Comparison of ENCODE assay signal across 20 cellular contexts in genomic region chr20:61955668-61956395, GRCh38.
DNase-seq lines count a peak whose midpoint lies in the region; ATAC-seq, FAIRE-seq and TF ChIP-seq lines count a peak whose summit lies in the region.
"Had no signal": no experiment of that assay in that cellular context is flagged by ENCODE, and none has a peak within 500 bp of the region (broad histone marks: within the 10 kb centered on the region; RNA-seq: fewer than 3 reads in every experiment).

No MANE protein-coding gene starts in this region.

- H3K18ac ChIP-seq in IMR-90 (ENCODE audit: low read depth, low read length), result no peak overlapping the region

- H3K27me3 ChIP-seq in cardiac muscle cell (no peaks in the 10 kb centered on the region), IMR-90 (ENCODE audit: control insufficient read depth, insufficient read depth, low read length) (peaks cover 8% of the 10 kb centered on the region), K562 (ENCODE audit: control insufficient read depth in 2 of 2, insufficient read depth in 2 of 2, low read length in 2 of 2) (peaks cover 0 to 12% of the 10 kb centered on the region in 2 experiments; a peak in 2 of 5 replicates)

- H2BK120ac ChIP-seq in IMR-90 (ENCODE audit: low read depth, low read length), result no peak overlapping the region

- no peak overlapping the region for H3K56ac ChIP-seq in IMR-90 (ENCODE audit: extremely low read depth, insufficient read depth, low read length)

- H2BK5ac ChIP-seq in IMR-90 (ENCODE audit: low read depth, low read length, poor library complexity, severe bottlenecking), result no peak overlapping the region

- no peak overlapping the region for H2AK9ac ChIP-seq in IMR-90 (replicated peaks; ENCODE audit: low read depth, low read length, poor library complexity)

- no peaks in the 10 kb centered on the region for H3K9me1 ChIP-seq in IMR-90 (ENCODE audit: insufficient read depth, low read length)
- H3K9me1 ChIP-seq in K562 (ENCODE audit: control insufficient read depth, insufficient read depth, low read length), result no peaks in the 10 kb centered on the region

- DNase-seq in cardiac muscle cell (ENCODE audit: low read depth in 1 of 2, low spot score in 1 of 2) (no peak), cardiac septum (ENCODE audit: low spot score) (no peak), IMR-90 (no peak), K562 (ENCODE audit: extremely low read depth in 1 of 4, low spot score in 3 of 4) (no peak), progenitor cell of endocrine pancreas (ENCODE audit: low spot score, unreplicated experiment) (no peak), NCI-H2171 (lab: John Stamatoyannopoulos, UW) (no peak)
- DNase-seq in activated CD8-positive, alpha-beta memory T cell treated with anti-CD3 and anti-CD28 coated beads, Interleukin-2, amount 50 U/mL, for 4 hours, result no peak
- DNase-seq: C1 segment of cervical spinal cord; CD4-positive, alpha-beta T cell; DMS79; HFFc6 had no signal

- intact Hi-C loops in cardiac septum (cut with DNase I), result no loop called here
- intact Hi-C loops in IMR-90 (cut with micrococcal nuclease), result no loop called here
- intact Hi-C loops in K562 (cut with micrococcal nuclease), result no loop called here

- no peak for TF ChIP-seq EP300 in K562 (IDR thresholded peaks at IDR 0.05; ENCODE audit: low read length)

- H3K79me1 ChIP-seq in IMR-90 (ENCODE audit: low read depth in 1 of 2, low read length in 2 of 2), result no peaks in the 10 kb centered on the region

- H4K8ac ChIP-seq in IMR-90 (ENCODE audit: low read depth in 2 of 2, low read length in 2 of 2), result no peak overlapping the region

- H2BK20ac ChIP-seq in IMR-90 (ENCODE audit: low read depth, low read length), result no peak overlapping the region

- H3K4me3 ChIP-seq in cardiac muscle cell (no peak overlapping the region), IMR-90 (ENCODE audit: insufficient read depth, low read depth, low read length) (no peak overlapping the region), K562 (no peak overlapping the region)
- H3K4me3 ChIP-seq: GM12878, HAP-1 had no signal

- BruUV-seq in IMR-90 (replicated peaks; lab: Mats Ljungman, UMichigan), result no TSS peak
- no TSS peak for BruUV-seq in K562 (replicated peaks; lab: Mats Ljungman, UMichigan)

- no peak overlapping the region for H4K5ac ChIP-seq in IMR-90 (ENCODE audit: low read depth, low read length)

- H3K4me2 ChIP-seq in IMR-90 (ENCODE audit: low read depth, low read length) (peak overlapping the region; percentile 25; the same call in 1 of the 2 replicates), K562 (ENCODE audit: insufficient read depth, low read length) (no peak overlapping the region; the same call in 1 of the 2 replicates)

- no peak overlapping the region for H2AFZ ChIP-seq in IMR-90 (replicated peaks; ENCODE audit: low read length, poor library complexity)
- H2AFZ ChIP-seq in K562 (ENCODE audit: low read depth, low read length), result no peak overlapping the region

- no peaks in the 10 kb centered on the region for H3K36me3 Mint-ChIP-seq in progenitor cell of endocrine pancreas (ENCODE audit: insufficient read depth)
- H3K36me3 Mint-ChIP-seq: IgD-negative memory B cell had no signal

- H3K36me3 ChIP-seq in cardiac muscle cell (no peaks in the 10 kb centered on the region), IMR-90 (ENCODE audit: control insufficient read depth, insufficient read depth, low read length) (no peaks in the 10 kb centered on the region), K562 (ENCODE audit: control insufficient read depth, insufficient read depth, low read length) (no peaks in the 10 kb centered on the region)
- H3K36me3 ChIP-seq: HAP-1 had no signal

- no peak overlapping the region for H2AK5ac ChIP-seq in IMR-90 (ENCODE audit: low read depth, low read length)

- H4K20me1 ChIP-seq in IMR-90 (ENCODE audit: insufficient read depth, low read length) (no peaks in the 10 kb centered on the region), K562 (replicated peaks; ENCODE audit: control insufficient read depth, insufficient read depth, low read length) (no peaks in the 10 kb centered on the region; the same call in 1 of the 2 replicates)

- H3K9ac ChIP-seq in IMR-90 (ENCODE audit: low read depth, low read length) (no peak overlapping the region), K562 (ENCODE audit: insufficient read depth in 1 of 2, low read depth in 2 of 2, low read length in 2 of 2) (no peak overlapping the region)

- H3K14ac ChIP-seq in IMR-90 (replicated peaks; ENCODE audit: low read depth, low read length), result no peak overlapping the region

- H3K79me2 ChIP-seq in K562 (ENCODE audit: control insufficient read depth, insufficient read depth, low read length), result no peaks in the 10 kb centered on the region

- peaks cover 14% of the 10 kb centered on the region for H3K4me1 ChIP-seq in cardiac muscle cell (ENCODE audit: low read depth)
- no peaks in the 10 kb centered on the region for H3K4me1 ChIP-seq in IMR-90 (ENCODE audit: control insufficient read depth, insufficient read depth, low read length)
- H3K4me1 ChIP-seq in K562 (replicated peaks in 1 of 2; ENCODE audit: control insufficient read depth in 2 of 2, insufficient read depth in 2 of 2, low read length in 2 of 2), result no peaks in the 10 kb centered on the region; a peak in 3 of 5 replicates
- H3K4me1 ChIP-seq: HAP-1 had no signal

- peaks cover 13% of the 10 kb centered on the region for H3K27me3 Mint-ChIP-seq in progenitor cell of endocrine pancreas

- no peak for ATAC-seq in IMR-90 (ENCODE audit: low read depth)
- no peak for ATAC-seq in K562
- ATAC-seq in GM18517 (IDR thresholded peaks at IDR 0.05; ENCODE audit: unreplicated experiment), result no peak
- ATAC-seq: GM12878 had no signal

- H3K4me3 Mint-ChIP-seq in progenitor cell of endocrine pancreas (ENCODE audit: low read depth), result no peak overlapping the region
- H3K4me3 Mint-ChIP-seq: B cell; CD4-positive, alpha-beta T cell; HFFc6; IgD-negative memory B cell had no signal

- in situ Hi-C loops in IMR-90 (cut with MboI; ENCODE audit: low sequenced_read_pairs), result no loop called here
- in situ Hi-C loops in K562 (cut with MboI), result no loop called here

- peaks cover 18% of the 10 kb centered on the region for H3K4me1 Mint-ChIP-seq in progenitor cell of endocrine pancreas (ENCODE audit: low read depth)
- H3K4me1 Mint-ChIP-seq: B cell, IgD-negative memory B cell had no signal

- TF ChIP-seq CTCF in cardiac muscle cell (IDR thresholded peaks at IDR 0.05; ENCODE audit: low read depth, low read length) (no peak), IMR-90 (conservative IDR thresholded peaks at IDR 0.05; ENCODE audit: low read depth, low read length) (no peak), K562 (IDR thresholded peaks at IDR 0.05 in 2 of 3, conservative IDR thresholded peaks at IDR 0.05 in 1 of 3; ENCODE audit: insufficient read depth in 2 of 3, low read depth in 1 of 3, low read length in 3 of 3) (no peak), progenitor cell of endocrine pancreas (IDR thresholded peaks at IDR 0.05; ENCODE audit: unreplicated experiment) (no peak)

- WGBS in IMR-90 (ENCODE audit: extremely low coverage in 2 of 2, insufficient read length in 1 of 2), 2 experiments, result no CpG with 5 or more reads among the region's 6 CpGs
- 8% methylated on average over 6 of the region's 6 CpGs for WGBS in K562 (ENCODE audit: insufficient coverage, low coverage, missing lambda C conversion rate)

- H3K23ac ChIP-seq in IMR-90 (ENCODE audit: low read depth, low read length), result no peak overlapping the region

- no peak overlapping the region for H3K4ac ChIP-seq in IMR-90 (ENCODE audit: low read depth, low read length)

- no peak overlapping the region for H2BK15ac ChIP-seq in IMR-90 (ENCODE audit: low read depth, low read length)

- TF ChIP-seq RAD21 in IMR-90 (IDR thresholded peaks at IDR 0.05; ENCODE audit: low read length) (no peak), K562 (CRISPR knock-in tag; conservative IDR thresholded peaks at IDR 0.05 in 1 of 2, IDR thresholded peaks at IDR 0.05 in 1 of 2) (no peak)

- H3K9me3 ChIP-seq in cardiac muscle cell (ENCODE audit: low read depth) (no peaks in the 10 kb centered on the region), IMR-90 (ENCODE audit: control insufficient read depth, insufficient read depth, low read length) (no peaks in the 10 kb centered on the region), K562 (replicated peaks; ENCODE audit: control insufficient read depth, insufficient read depth, low read depth, low read length) (no peaks in the 10 kb centered on the region)
- H3K9me3 ChIP-seq: HAP-1 had no signal

- dilution Hi-C loops in IMR-90 (cut with HindIII; ENCODE audit: low sequenced_read_pairs, unreplicated experiment), result no loop called here

- FAIRE-seq in K562 (lab: Jason Lieb, UNC), result no peak
- FAIRE-seq: GM12878, GM18507, GM19239, H1 had no signal

- TF ChIP-seq POLR2A in IMR-90 (IDR thresholded peaks at IDR 0.05; ENCODE audit: low read depth, low read length), result no peak
- TF ChIP-seq POLR2A in K562 (conservative IDR thresholded peaks at IDR 0.05), result no peak

- H3K27ac Mint-ChIP-seq in progenitor cell of endocrine pancreas, result peak overlapping the region; percentile 14
- H3K27ac Mint-ChIP-seq: B cell; CD4-positive, alpha-beta T cell; HFFc6; IgD-negative memory B cell had no signal

- no peaks in the 10 kb centered on the region for H3K9me3 Mint-ChIP-seq in progenitor cell of endocrine pancreas (ENCODE audit: low read depth)
- H3K9me3 Mint-ChIP-seq: CD4-positive, alpha-beta T cell; HFFc6; IgD-negative memory B cell had no signal

- H3K27ac ChIP-seq in cardiac muscle cell (peak overlapping the region; percentile 59), IMR-90 (ENCODE audit: insufficient read depth, low read length) (no peak overlapping the region), K562 (ENCODE audit: extremely low read depth, low read depth, low read length) (no peak overlapping the region)
- H3K27ac ChIP-seq: HL-60 had no signal

- H4K91ac ChIP-seq in IMR-90 (ENCODE audit: insufficient read depth, low read depth, low read length), result no peak overlapping the region

- POLR2A ChIA-PET in IMR-90 (lab: Charles Lee; ENCODE audit: unreplicated experiment), result no interaction called here
- POLR2A ChIA-PET in K562 (lab: Yijun Ruan, JAX), result no interaction called here

- CTCF ChIA-PET in IMR-90 (lab: Yijun Ruan, JAX) (no interaction called here), K562 (lab: Yijun Ruan, JAX; ENCODE audit: low intra/inter-chr PET ratio) (no interaction called here)

TF ChIP-seq in IMR-90, 13 proteins besides CTCF, POLR2A, EP300 and RAD21 (continues in another document):
- no peak for TF ChIP-seq MXI1 (IDR thresholded peaks at IDR 0.05; ENCODE audit: borderline replicate concordance, low read depth, low read length)
- no peak for TF ChIP-seq CHD1 (IDR thresholded peaks at IDR 0.05; ENCODE audit: low read depth, low read length)
- TF ChIP-seq NFE2L2 (IDR thresholded peaks at IDR 0.05; ENCODE audit: low read depth, low read length), result no peak
- TF ChIP-seq RCOR1 (IDR thresholded peaks at IDR 0.05; ENCODE audit: insufficient replicate concordance, low read length), result no peak

TF ChIP-seq in K562, 482 proteins besides CTCF, POLR2A, EP300 and RAD21 (continues in another document):
- TF ChIP-seq TARDBP (IDR thresholded peaks at IDR 0.05) (no peak), CBX8 (IDR thresholded peaks at IDR 0.05; ENCODE audit: borderline replicate concordance, extremely low read depth, low read depth, low read length, poor library complexity, severe bottlenecking) (peak; percentile 89), CBX2 (IDR thresholded peaks at IDR 0.05; ENCODE audit: insufficient read depth, low read length, poor library complexity, severe bottlenecking) (peak; percentile 83)
